Comparison of ENCODE assay signal across 12 cellular contexts in genomic region chr11:4044971-4045646, GRCh38. TPM values are rescaled to one million over a fixed set of nuclear protein-coding genes. Genes with fewer than 3 reads are reported as not detected.
DNase-seq lines count a peak whose midpoint lies in the region; ATAC-seq and TF ChIP-seq lines count a peak whose summit lies in the region.
"Had no signal": no experiment of that assay in that cellular context is flagged by ENCODE, and none has a peak within 500 bp of the region (broad histone marks: within the 10 kb centered on the region; RNA-seq: fewer than 3 reads in every experiment).

No MANE protein-coding gene starts in this region.

- H3K27ac ChIP-seq in right cardiac atrium (ENCODE audit: low read length) (no peak overlapping the region), sigmoid colon (peak overlapping the region in 3 of 4 donors; percentile 21 to 42 (median 23)), PC-9 (no peak overlapping the region)
- H3K27ac ChIP-seq: ovary, SJSA1 had no signal

- TF ChIP-seq CTCF in sigmoid colon (IDR thresholded peaks at IDR 0.05): no peak
- TF ChIP-seq CTCF in PC-9 (conservative IDR thresholded peaks at IDR 0.05): no peak

- no peaks in the 10 kb centered on the region for H3K27me3 ChIP-seq in right cardiac atrium (ENCODE audit: control insufficient read depth, insufficient read depth)
- H3K27me3 ChIP-seq in sigmoid colon: no peaks in the 10 kb centered on the region
- no peaks in the 10 kb centered on the region for H3K27me3 ChIP-seq in PC-9 (ENCODE audit: insufficient read depth, low read depth)
- H3K27me3 ChIP-seq: ovary, SJSA1 had no signal

- no peaks in the 10 kb centered on the region for H4K20me1 ChIP-seq in PC-9 (ENCODE audit: insufficient read depth)

- H3K36me3 ChIP-seq in sigmoid colon (no peaks in the 10 kb centered on the region), PC-9 (ENCODE audit: low read depth) (no peaks in the 10 kb centered on the region)
- H3K36me3 ChIP-seq: ovary, SJSA1 had no signal

- no peaks in the 10 kb centered on the region for H3K9me2 ChIP-seq in PC-9 (ENCODE audit: insufficient read depth)

- H2AFZ ChIP-seq in PC-9: no peak overlapping the region

- H3K9me3 ChIP-seq in right cardiac atrium (ENCODE audit: control insufficient read depth, low read length) (no peaks in the 10 kb centered on the region), sigmoid colon (no peaks in the 10 kb centered on the region), PC-9 (ENCODE audit: insufficient read depth, low read depth) (no peaks in the 10 kb centered on the region)
- H3K9me3 ChIP-seq: ovary, SJSA1 had no signal

- WGBS in right cardiac atrium: 33% methylated on average over 5 of the region's 5 CpGs
- 45 to 53% methylated on average over 5 of the region's 5 CpGs for WGBS in sigmoid colon, 2 donors

- H3F3A ChIP-seq in PC-9 (ENCODE audit: insufficient read depth, low read depth): no peaks in the 10 kb centered on the region

- H3K4me3 ChIP-seq in right cardiac atrium (ENCODE audit: low read length) (no peak overlapping the region), sigmoid colon (no peak overlapping the region), PC-9 (no peak overlapping the region)
- H3K4me3 ChIP-seq: ovary, SJSA1 had no signal

- ATAC-seq in right cardiac atrium: peak; percentile 72 to 78
- no peak for ATAC-seq in GM21528 (IDR thresholded peaks at IDR 0.05; ENCODE audit: low FRiP score, unreplicated experiment)

- CTCF ChIA-PET in PC-9 (lab: Charles Lee): no interaction called here

- no peak for TF ChIP-seq EP300 in sigmoid colon (IDR thresholded peaks at IDR 0.05)

- peak; percentile 60 for DNase-seq in NCI-H1048 (lab: John Stamatoyannopoulos, UW)
- peak in 49 of 56 donors; percentile 6 to 93 (median 63) for DNase-seq in amygdala (lab: John Stamatoyannopoulos, UW)
- peak in 2 of 3 donors; percentile 44 to 66 for DNase-seq in right cardiac atrium
- no peak for DNase-seq in sigmoid colon
- no peak for DNase-seq in activated effector memory CD4-positive, alpha-beta T cell treated with Interleukin-2 at 50 U/mL for 16 hours
- no peak for DNase-seq in NCI-H774 (lab: John Stamatoyannopoulos, UW)
- DNase-seq in PC-9: no peak
- DNase-seq: activated naive CD4-positive, alpha-beta T cell treated with anti-CD3 and anti-CD28 coated beads for 36 hours; NCI-H2081; ovary had no signal

- intact Hi-C loops in right cardiac atrium (cut with DNase I) (loop anchor here in 1 of 4 donors (10.0 kb wide), 1 partner anchor 90 kb away; no protein-coding TSS in a partner anchor), sigmoid colon (cut with DNase I) (no loop called here), PC-9 (cut with micrococcal nuclease; ENCODE audit: unreplicated experiment) (no loop called here)

- POLR2A ChIA-PET in PC-9 (lab: Charles Lee; ENCODE audit: unreplicated experiment): no interaction called here

- no TSS peak for BruUV-seq in PC-9 (replicated peaks; lab: Mats Ljungman, UMichigan)

- no peak overlapping the region for H3K4me2 ChIP-seq in PC-9

- H3K4me1 ChIP-seq in right cardiac atrium (ENCODE audit: control insufficient read depth, insufficient read depth, low read length): peaks cover 7% of the 10 kb centered on the region
- H3K4me1 ChIP-seq in sigmoid colon: peaks cover 0 to 24% (median 17%) of the 10 kb centered on the region in 4 donors
- no peaks in the 10 kb centered on the region for H3K4me1 ChIP-seq in PC-9 (replicated peaks; ENCODE audit: insufficient read depth)

- no peaks in the 10 kb centered on the region for H3K79me2 ChIP-seq in PC-9 (ENCODE audit: low read depth)

- TF ChIP-seq POLR2A in sigmoid colon (IDR thresholded peaks at IDR 0.05): no peak

RNA-seq across cellular contexts. Expression of gene RRM1, which starts 49.5 kb away (rescaled TPM):
- total RNA-seq in right cardiac atrium: 10 to 100 TPM; 21.1 to 29.0 (median 26.9) TPM
- 11.9 TPM for polyA plus RNA-seq in right cardiac atrium
- 10 to 100 TPM; 23.7 to 39.6 (median 28.7) TPM for total RNA-seq in sigmoid colon
- polyA plus RNA-seq in sigmoid colon: 10 to 100 TPM in 2 of 3 donors, 1 to 10 TPM in 1; 9.0 to 35.8 (median 16.6) TPM
- total RNA-seq in PC-9 (2021): 57.7 and 68.1 TPM in 2 replicates

Comparison
In these comparisons a context has a peak if more than half of its experiments do, and no peak if none do; other contexts are left out.
1. DNase-seq: peak in NCI-H1048 (single experiment), amygdala (49 of 56) and right cardiac atrium (2 of 3); none in sigmoid colon (single experiment), activated effector memory CD4-positive, alpha-beta T cell treated with Interleukin-2 at 50 U/mL for 16 hours (single experiment), NCI-H774 (single experiment) and PC-9 (0 of 2).
2. H3K27ac ChIP-seq: peak in sigmoid colon (3 of 4); none in right cardiac atrium (single experiment) and PC-9 (single experiment).